Comparison of ENCODE assay signal across 16 cellular contexts in the genomic region with DNA sequence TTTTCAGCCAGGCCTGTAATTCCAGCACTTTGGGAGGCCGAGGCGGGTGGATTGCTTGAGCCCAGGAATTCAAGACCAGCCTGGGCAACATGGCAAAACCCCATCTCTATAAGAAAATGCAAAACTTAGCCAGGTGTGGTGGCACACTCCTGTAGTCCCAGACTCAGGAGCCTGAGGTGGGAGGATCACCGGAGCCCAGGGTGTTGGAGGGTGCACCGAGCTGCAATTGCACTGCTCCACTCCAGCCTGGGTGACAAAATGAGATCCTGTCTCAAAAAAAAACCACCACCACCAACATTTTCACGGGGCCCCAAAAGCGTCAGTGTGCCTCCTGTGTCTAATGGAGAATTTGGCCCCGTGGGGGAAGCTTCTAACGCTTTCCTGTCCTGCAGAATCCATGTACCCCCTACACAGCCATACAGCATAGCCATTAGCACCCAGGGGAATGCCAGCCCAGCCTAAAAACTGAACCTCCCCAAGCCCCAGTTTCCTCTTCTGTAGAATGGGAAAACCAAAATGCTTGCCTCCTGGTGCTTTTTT.
"Had no signal": no experiment of that assay in that cellular context is flagged by ENCODE, and none has a peak within 500 bp of the region (broad histone marks: within the 10 kb centered on the region; RNA-seq: fewer than 3 reads in every experiment).

No MANE protein-coding gene starts in this region.

- H3K9me3 ChIP-seq: body of pancreas, left lung, testis, uterus had no signal

- H3K27ac ChIP-seq: body of pancreas had no signal

- H3K9me3 Mint-ChIP-seq: activated B cell treated with CpG ODN at 0.5 μM for 24 hours; activated CD4-positive, alpha-beta T cell treated with anti-CD3 and anti-CD28 coated beads, Interleukin-2, amount 10 ng/mL, durations not matched to agents 24 days and 14 days; activated naive CD4-positive, alpha-beta T cell treated with anti-CD3 and anti-CD28 coated beads, Interleukin-2, amount 50 U/mL, for 72 hours; activated T-cell treated with anti-CD3 and anti-CD28 coated beads, Interleukin-2, amount 50 U/mL, for 24 hours; central memory CD8-positive, alpha-beta T cell; dendritic cell treated with granulocyte-macrophage colony-stimulating factor and Interleukin-4, amounts not matched to agents 40 ng/mL and 50 ng/mL, for 4 days; naive B cell had no signal

- H3K4me3 ChIP-seq: body of pancreas, left lung, testis, uterus had no signal

- H3K4me1 ChIP-seq: body of pancreas, uterus had no signal

- H3K4me3 Mint-ChIP-seq: activated B cell treated with CpG ODN at 0.5 μM for 24 hours; activated CD4-positive, alpha-beta T cell treated with anti-CD3 and anti-CD28 coated beads, Interleukin-2, amount 10 ng/mL, durations not matched to agents 24 days and 14 days; activated T-cell treated with anti-CD3 and anti-CD28 coated beads, Interleukin-2, amount 50 U/mL, for 24 hours; central memory CD8-positive, alpha-beta T cell; dendritic cell treated with granulocyte-macrophage colony-stimulating factor and Interleukin-4, amounts not matched to agents 40 ng/mL and 50 ng/mL, for 4 days; naive B cell had no signal

- H3K27me3 Mint-ChIP-seq: activated T-cell treated with anti-CD3 and anti-CD28 coated beads, Interleukin-2, amount 50 U/mL, for 24 hours; naive B cell had no signal

- DNase-seq: activated CD4-positive, alpha-beta T cell treated with anti-CD3 and anti-CD28 coated beads, Interleukin-2, amount 10 ng/mL, durations not matched to agents 24 days and 14 days; activated T-cell treated with anti-CD3 and anti-CD28 coated beads, Interleukin-2, amount 50 U/mL, for 24 hours; amniotic stem cell; body of pancreas; left lung; midbrain; naive B cell; stimulated activated CD4-positive, alpha-beta T cell treated with anti-CD3 and anti-CD28 coated beads, Interleukin-1b, Interleukin-23, amount 100 ng/mL, for 48 hours; stimulated activated naive CD4-positive, alpha-beta T cell treated with Interleukin-2 at 50 U/mL for 16 hours; T-helper 2 cell; testis had no signal

- H3K27me3 ChIP-seq: body of pancreas, left lung, testis, uterus had no signal

- H3K27ac Mint-ChIP-seq: activated B cell treated with CpG ODN at 0.5 μM for 24 hours; activated CD4-positive, alpha-beta T cell treated with anti-CD3 and anti-CD28 coated beads, Interleukin-2, amount 10 ng/mL, durations not matched to agents 24 days and 14 days; activated naive CD4-positive, alpha-beta T cell treated with anti-CD3 and anti-CD28 coated beads, Interleukin-2, amount 50 U/mL, for 72 hours; activated T-cell treated with anti-CD3 and anti-CD28 coated beads, Interleukin-2, amount 50 U/mL, for 24 hours had no signal

- H3K4me1 Mint-ChIP-seq: central memory CD8-positive, alpha-beta T cell had no signal

- ATAC-seq: activated naive CD4-positive, alpha-beta T cell treated with anti-CD3 and anti-CD28 coated beads, Interleukin-2, amount 50 U/mL, for 72 hours; body of pancreas; left lung had no signal

- H3K36me3 Mint-ChIP-seq: activated naive CD4-positive, alpha-beta T cell treated with anti-CD3 and anti-CD28 coated beads, Interleukin-2, amount 50 U/mL, for 72 hours; naive B cell had no signal

- H3K36me3 ChIP-seq: left lung, uterus had no signal
